ENCODE assay signal across 8 cellular contexts in genomic region chr10:21534611-21535493, GRCh38. TPM values are rescaled to one million over a fixed set of nuclear protein-coding genes. Genes with fewer than 3 reads are reported as not detected.
DNase-seq lines count a peak whose midpoint lies in the region; ATAC-seq and TF ChIP-seq lines count a peak whose summit lies in the region.

No MANE protein-coding gene starts in this region.

- H3K36me3 ChIP-seq in Panc1 (ENCODE audit: control insufficient read depth, insufficient read depth, low read length): peaks cover 7% of the 10 kb centered on the region

- peak overlapping the region; percentile 93 for H3K27ac ChIP-seq in Panc1 (ENCODE audit: low read length)

- DNase-seq in ELR (ENCODE audit: low read depth): peak; percentile 70
- DNase-seq in HFFc6: peak; percentile 62
- no peak for DNase-seq in Panc1 (ENCODE audit: low read depth, low spot score)
- DNase-seq in activated T-helper 9 cell treated with anti-CD3 and anti-CD28 coated beads, Interleukin-2, amount 50 U/mL, for 16 hours (ENCODE audit: low read depth): peak; percentile 34
- DNase-seq in fibroblast of villous mesenchyme (ENCODE audit: low read depth): peak; percentile 55
- peak; percentile 62 for DNase-seq in ureter (ENCODE audit: low spot score)
- DNase-seq in SW 1271 (lab: John Stamatoyannopoulos, UW): no peak

- ATAC-seq in Panc1: peak; percentile 51

- in situ Hi-C loops in Panc1 (cut with HindIII; ENCODE audit: low pct_unique_long_range_greater_than_20kb, low sequenced_read_pairs): no loop called here

- H3K4me3 ChIP-seq in Panc1 (ENCODE audit: low read depth in 2 of 2, low read length in 2 of 2) (peak overlapping the region; percentile 58 to 61), fibroblast of villous mesenchyme (ENCODE audit: low read depth, low read length) (peak overlapping the region; percentile 76)

- BruUV-seq in Panc1 (replicated peaks; lab: Mats Ljungman, UMichigan): no TSS peak

- peaks cover 5% of the 10 kb centered on the region; the same call in 1 of the 2 replicates for H3K36me3 Mint-ChIP-seq in HFFc6 (ENCODE audit: low read depth)
- peaks cover 19% of the 10 kb centered on the region for H3K36me3 Mint-ChIP-seq in nephron (ENCODE audit: low read depth)

- H3K4me3 Mint-ChIP-seq in HFFc6 (peak overlapping the region; percentile 88), nephron (peak overlapping the region; percentile 85 to 95 (median 92))

- intact Hi-C loops in Panc1 (cut with micrococcal nuclease; ENCODE audit: unreplicated experiment): loop anchor here (5.0 kb wide), 1 partner anchor 38 kb away; no protein-coding TSS in a partner anchor

- CTCF ChIA-PET in Panc1 (lab: Charles Lee): no interaction called here

- H3K9me3 ChIP-seq in Panc1 (ENCODE audit: control insufficient read depth, insufficient read depth, low read depth, low read length): no peaks in the 10 kb centered on the region

- POLR2A ChIA-PET in Panc1 (lab: Charles Lee): no interaction called here

- 0 out of 2 replicates have a peak, but pooled peaks have one; percentile 14 for TF ChIP-seq CTCF in HFFc6 (IDR thresholded peaks at IDR 0.05)
- no peak for TF ChIP-seq CTCF in Panc1 (IDR thresholded peaks at IDR 0.05)
- TF ChIP-seq CTCF in fibroblast of villous mesenchyme (IDR thresholded peaks at IDR 0.05; ENCODE audit: insufficient read depth, low read depth, low read length): no peak
- no peak for TF ChIP-seq CTCF in nephron (IDR thresholded peaks at IDR 0.05; ENCODE audit: unreplicated experiment in 3 of 3)

- H3K27ac Mint-ChIP-seq in HFFc6 (peak overlapping the region; percentile 77), nephron (peak overlapping the region; percentile 68 to 99 (median 95))

- H3K9me3 Mint-ChIP-seq in HFFc6: no peaks in the 10 kb centered on the region
- H3K9me3 Mint-ChIP-seq in nephron: no peaks in the 10 kb centered on the region

- no peaks in the 10 kb centered on the region for H3K27me3 Mint-ChIP-seq in HFFc6 (ENCODE audit: insufficient read depth)
- peaks cover 4% of the 10 kb centered on the region for H3K27me3 Mint-ChIP-seq in nephron (ENCODE audit: low read depth)

- no peaks in the 10 kb centered on the region for H3K27me3 ChIP-seq in Panc1 (ENCODE audit: control insufficient read depth, insufficient read depth, low read length)

- peaks cover 22% of the 10 kb centered on the region for H3K4me1 ChIP-seq in Panc1 (ENCODE audit: control insufficient read depth, insufficient read depth, low read length)

- H3K4me1 Mint-ChIP-seq in HFFc6 (ENCODE audit: low read depth): peaks cover 30% of the 10 kb centered on the region
- H3K4me1 Mint-ChIP-seq in nephron: peaks cover 17% of the 10 kb centered on the region

RNA-seq across cellular contexts. Expression of gene MLLT10, which starts 0.8 kb away (rescaled TPM):
- total RNA-seq in HFFc6 (2021; fragmentation: NEBNext Ultra II Directional; extraction: Animal tissue kit (Norgen Biotek cat#: 25700)): 10 to 100 TPM; 21.8 to 25.2 (median 22.9) TPM
- total RNA-seq in Panc1 (2021; ENCODE audit: unreplicated experiment) (33.4 TPM), fibroblast of villous mesenchyme (46.4 and 50.5 TPM in 2 replicates), ureter (83.7 TPM)
- 28.9 TPM for polyA plus RNA-seq in Panc1 (2012; ENCODE audit: insufficient read length)

RNA-seq across cellular contexts. Expression of gene SKIDA1, which starts 9.4 kb away (rescaled TPM):
- total RNA-seq in HFFc6 (2021; fragmentation: NEBNext Ultra II Directional; extraction: Animal tissue kit (Norgen Biotek cat#: 25700)): under 1 TPM; 0.35 to 0.71 (median 0.46) TPM
- total RNA-seq in Panc1 (2021; ENCODE audit: unreplicated experiment) (9.3 TPM), fibroblast of villous mesenchyme (0.32 and 0.43 TPM in 2 replicates), ureter (3.6 TPM)
- 5.8 TPM for polyA plus RNA-seq in Panc1 (2012; ENCODE audit: insufficient read length)

Comparison
In these comparisons a context has a peak if more than half of its experiments do, and no peak if none do; other contexts are left out.
1. DNase-seq: peak in ELR (single experiment), HFFc6 (single experiment), activated T-helper 9 cell treated with anti-CD3 and anti-CD28 coated beads, Interleukin-2, amount 50 U/mL, for 16 hours (single experiment), fibroblast of villous mesenchyme (single experiment) and ureter (single experiment); none in Panc1 (single experiment) and SW 1271 (0 of 2).